Comparison of ENCODE assay signal across 8 cellular contexts in genomic region chr19:56315076-56315828, GRCh38. TPM values are rescaled to one million over a fixed set of nuclear protein-coding genes. Genes with fewer than 3 reads are reported as not detected.
A peak's percentile ranks its signal among the peaks of the same experiment; 100 is the strongest.
DNase-seq lines count a peak whose midpoint lies in the region; ATAC-seq and TF ChIP-seq lines count a peak whose summit lies in the region.

No MANE protein-coding gene starts in this region.

- DNase-seq in Caki2 (ENCODE audit: low read depth) (peak; percentile 99), NT2/D1 (ENCODE audit: low read depth, low spot score) (peak; percentile 88), endodermal cell (peak; percentile 97), mesendoderm (peak; percentile 99)
- peak; percentile 84 for DNase-seq in activated CD8-positive, alpha-beta memory T cell treated with anti-CD3 and anti-CD28 coated beads, Interleukin-2, amount 50 U/mL, for 24 hours (ENCODE audit: extremely low read depth)
- DNase-seq in stimulated activated CD8-positive, alpha-beta memory T cell treated with anti-CD3 and anti-CD28 coated beads, Interleukin-12 subunit alpha, Interleukin-12 subunit beta, amount 100 ng/mL, for 4 hours (ENCODE audit: low read depth): peak; percentile 83

- no peaks in the 10 kb centered on the region for H3K9me3 ChIP-seq in HUES48 (ENCODE audit: control insufficient read depth, insufficient read depth, low read length)
- H3K9me3 ChIP-seq in NT2/D1 (ENCODE audit: insufficient read depth, low read length): 0 out of 2 replicates have a peak, but pooled peaks cover under 1% of the 10 kb centered on the region
- H3K9me3 ChIP-seq in endodermal cell (ENCODE audit: control insufficient read depth, low read length): no peaks in the 10 kb centered on the region

- H3K27ac ChIP-seq in HUES48 (ENCODE audit: low read depth, low read length) (peak overlapping the region; percentile 98), endodermal cell (ENCODE audit: low read depth, low read length) (peak overlapping the region; percentile 98), mesendoderm (ENCODE audit: low read depth, low read length) (no peak overlapping the region)

- peak overlapping the region; percentile 98 for H3K56ac ChIP-seq in mesendoderm (ENCODE audit: low read length)

- H3K4me1 ChIP-seq in HUES48 (ENCODE audit: control insufficient read depth, insufficient read depth, low read length) (0 out of 2 replicates have a peak, but pooled peaks cover 6% of the 10 kb centered on the region), NT2/D1 (ENCODE audit: insufficient read depth, insufficient read length) (no peaks in the 10 kb centered on the region), endodermal cell (ENCODE audit: control insufficient read depth, insufficient read depth, low read length) (no peaks in the 10 kb centered on the region), mesendoderm (ENCODE audit: control insufficient read depth, low read depth, low read length) (peaks cover 4% of the 10 kb centered on the region)

- H3K79me2 ChIP-seq in mesendoderm (ENCODE audit: control insufficient read depth, insufficient read depth, low read length): no peaks in the 10 kb centered on the region

- no peak overlapping the region for H3K4ac ChIP-seq in mesendoderm (ENCODE audit: low read depth, low read length)

- TF ChIP-seq CTCF in endodermal cell (conservative IDR thresholded peaks at IDR 0.05): no peak

- H4K5ac ChIP-seq in mesendoderm (ENCODE audit: low read length): no peak overlapping the region

- H3K9me3 Mint-ChIP-seq in endodermal cell: peaks cover 1% of the 10 kb centered on the region

- peak overlapping the region; percentile 79 for H3K4me3 Mint-ChIP-seq in endodermal cell

- in situ Hi-C loops in Caki2 (cut with HindIII; ENCODE audit: low pct_unique_long_range_greater_than_20kb, low sequenced_read_pairs): no loop called here

- H3K9ac ChIP-seq in HUES48 (ENCODE audit: low read depth, low read length) (peak overlapping the region; percentile 87), NT2/D1 (ENCODE audit: insufficient read length, low read depth) (peak overlapping the region; percentile 87), endodermal cell (ENCODE audit: extremely low read depth, low read length, poor library complexity, severe bottlenecking) (peak overlapping the region; percentile 92), mesendoderm (ENCODE audit: low read length) (peak overlapping the region; percentile 89)

- H3K27me3 Mint-ChIP-seq in endodermal cell (ENCODE audit: insufficient read depth): peaks cover 9% of the 10 kb centered on the region

- H4K8ac ChIP-seq in mesendoderm (ENCODE audit: low read depth, low read length): no peak overlapping the region

- peak overlapping the region; percentile 93 for H3K4me3 ChIP-seq in HUES48 (ENCODE audit: low read depth, low read length)
- peak overlapping the region; percentile 81 for H3K4me3 ChIP-seq in NT2/D1 (ENCODE audit: insufficient read length, low read depth)
- H3K4me3 ChIP-seq in endodermal cell (ENCODE audit: low read length): peak overlapping the region; percentile 90
- H3K4me3 ChIP-seq in mesendoderm (ENCODE audit: low read length): peak overlapping the region; percentile 84

- WGBS in endodermal cell (ENCODE audit: insufficient coverage in 1 of 2, insufficient read length in 1 of 2), 2 experiments: 3 to 5% methylated on average over 26 to 35 of the region's 37 CpGs
- no CpG with 5 or more reads among the region's 37 CpGs for WGBS in mesendoderm (ENCODE audit: extremely low coverage, insufficient coverage, low lambda C conversion rate)

- H3K79me1 ChIP-seq in mesendoderm (ENCODE audit: low read length): no peaks in the 10 kb centered on the region

- peaks cover 9% of the 10 kb centered on the region; the same call in 1 of the 2 replicates for H3K36me3 ChIP-seq in HUES48 (ENCODE audit: control insufficient read depth, insufficient read depth, low read length)
- peaks cover 16% of the 10 kb centered on the region for H3K36me3 ChIP-seq in NT2/D1 (ENCODE audit: insufficient read depth, insufficient read length, low read length)
- H3K36me3 ChIP-seq in endodermal cell (ENCODE audit: control insufficient read depth, insufficient read depth, low read length): peaks cover 12% of the 10 kb centered on the region
- no peaks in the 10 kb centered on the region for H3K36me3 ChIP-seq in mesendoderm (ENCODE audit: control insufficient read depth, insufficient read depth, low read length)

- peak overlapping the region; percentile 74 for H3K4me2 ChIP-seq in mesendoderm (ENCODE audit: low read length)

- H2BK5ac ChIP-seq in mesendoderm (ENCODE audit: low read length): no peak overlapping the region

- no peak overlapping the region for H2AK5ac ChIP-seq in mesendoderm (ENCODE audit: low read length)

- H3K27ac Mint-ChIP-seq in endodermal cell: peak overlapping the region; percentile 94

- H2BK120ac ChIP-seq in mesendoderm (ENCODE audit: low read depth, low read length): no peak overlapping the region

- H2BK15ac ChIP-seq in mesendoderm (replicated peaks; ENCODE audit: low read depth): no peak overlapping the region

- H3K27me3 ChIP-seq in HUES48 (ENCODE audit: control insufficient read depth, insufficient read depth, low read length): no peaks in the 10 kb centered on the region
- H3K27me3 ChIP-seq in NT2/D1 (ENCODE audit: insufficient read depth, insufficient read length): no peaks in the 10 kb centered on the region
- H3K27me3 ChIP-seq in endodermal cell (ENCODE audit: control insufficient read depth, insufficient read depth, low read length, poor library complexity, severe bottlenecking): no peaks in the 10 kb centered on the region
- no peaks in the 10 kb centered on the region for H3K27me3 ChIP-seq in mesendoderm (ENCODE audit: insufficient read depth, low read length, poor library complexity)

- peak; percentile 75 for ATAC-seq in GM21423 (IDR thresholded peaks at IDR 0.05; ENCODE audit: unreplicated experiment)

- H3K4me1 Mint-ChIP-seq in endodermal cell: peaks cover 12% of the 10 kb centered on the region

- peaks cover 23% of the 10 kb centered on the region for H3K36me3 Mint-ChIP-seq in endodermal cell (ENCODE audit: low read depth)

- H3K23ac ChIP-seq in mesendoderm (ENCODE audit: low read length): no peak overlapping the region

- H3K18ac ChIP-seq in mesendoderm (ENCODE audit: low read length): peak overlapping the region; percentile 53

RNA-seq across cellular contexts. Expression of gene ZSCAN5A, which starts 0.6 kb away (rescaled TPM):
- total RNA-seq in Caki2 (2014; rRNA removed; shearing (Covaris generic); ENCODE audit: low replicate concordance): 3.2 and 5.6 TPM in 2 replicates
- total RNA-seq in endodermal cell: 10 to 100 TPM; 11.9 to 20.8 TPM
- 10.3 TPM for polyA plus RNA-seq in endodermal cell (2013, experiment 1 of 2)
- 10.5 TPM for polyA plus RNA-seq in endodermal cell (2013, experiment 2 of 2)
- 10.2 TPM for polyA plus RNA-seq in mesendoderm (2013, experiment 1 of 2)
- 9.5 TPM for polyA plus RNA-seq in mesendoderm (2013, experiment 2 of 2)

RNA-seq across cellular contexts. Expression of gene EDDM13, which starts 42.7 kb away (rescaled TPM):
- total RNA-seq in Caki2 (2014; rRNA removed; shearing (Covaris generic); ENCODE audit: low replicate concordance): not detected in 2 replicates
- not detected for total RNA-seq in endodermal cell
- not detected for polyA plus RNA-seq in endodermal cell (2013, experiment 1 of 2)
- polyA plus RNA-seq in endodermal cell (2013, experiment 2 of 2): not detected
- not detected for polyA plus RNA-seq in mesendoderm (2013, experiment 1 of 2)
- not detected for polyA plus RNA-seq in mesendoderm (2013, experiment 2 of 2)
